ENCODE assay signal across 18 cellular contexts in the genomic region with DNA sequence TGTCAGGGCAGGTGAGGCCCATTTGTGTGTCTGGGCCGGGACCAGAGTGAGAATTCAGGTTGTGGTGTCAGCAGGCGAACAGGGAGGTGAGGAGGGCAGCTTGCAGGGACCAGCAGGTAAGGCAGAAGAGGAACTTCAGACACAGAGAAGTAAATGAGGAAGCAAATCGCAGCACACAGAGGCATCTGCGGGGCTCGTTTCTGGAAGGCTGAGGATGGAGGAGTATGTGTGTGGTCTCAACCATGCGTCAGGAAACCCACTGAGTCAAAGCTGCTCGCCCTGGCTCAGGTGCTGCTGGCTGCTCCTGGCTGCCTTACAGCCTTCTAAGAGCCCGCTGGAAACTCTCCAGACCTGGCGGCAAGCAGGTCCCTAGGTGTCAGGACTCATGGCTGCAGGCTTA.
"Had no signal": no experiment of that assay in that cellular context is flagged by ENCODE, and none has a peak within 500 bp of the region (broad histone marks: within the 10 kb centered on the region; RNA-seq: fewer than 3 reads in every experiment).

No MANE protein-coding gene starts in this region.

- ATAC-seq: activated naive CD4-positive, alpha-beta T cell treated with anti-CD3 and anti-CD28 coated beads, Interleukin-2, amount 50 U/mL, for 72 hours; effector memory CD8-positive, alpha-beta T cell; natural killer cell treated with Interleukin-12 subunit alpha and Interleukin-12 subunit beta and Interleukin-15 and Interleukin-18, amount 100 ng/mL, for 72 hours had no signal

- H3K4me3 Mint-ChIP-seq: activated CD4-positive, alpha-beta memory T cell treated with anti-CD3 and anti-CD28 coated beads, Interleukin-2, amount 10 ng/mL, durations not matched to agents 7 days and 5 days; dendritic cell treated with granulocyte-macrophage colony-stimulating factor and Interleukin-4, amounts not matched to agents 40 ng/mL and 50 ng/mL, for 4 days; natural killer cell treated with Interleukin-12 subunit alpha and Interleukin-12 subunit beta and Interleukin-15 and Interleukin-18, amount 100 ng/mL, for 72 hours; stimulated activated naive CD8-positive, alpha-beta T cell treated with anti-CD3 and anti-CD28 coated beads, Interleukin-15, Interleukin-2, amounts not matched to agents 100 ng/mL and 50 ng/mL, for 24 hours had no signal

- H3K4me3 ChIP-seq: suprapubic skin, upper lobe of left lung had no signal

- H3K27ac ChIP-seq: epithelial cell of prostate, suprapubic skin, upper lobe of left lung had no signal

- H3K27ac Mint-ChIP-seq: activated CD4-positive, alpha-beta memory T cell treated with anti-CD3 and anti-CD28 coated beads, Interleukin-2, amount 10 ng/mL, durations not matched to agents 7 days and 5 days; dendritic cell treated with granulocyte-macrophage colony-stimulating factor and Interleukin-4, amounts not matched to agents 40 ng/mL and 50 ng/mL, for 4 days; stimulated activated naive CD8-positive, alpha-beta T cell treated with anti-CD3 and anti-CD28 coated beads, Interleukin-15, Interleukin-2, amounts not matched to agents 100 ng/mL and 50 ng/mL, for 24 hours had no signal

- H3K36me3 ChIP-seq: suprapubic skin, upper lobe of left lung had no signal

- H3K27me3 ChIP-seq: suprapubic skin, upper lobe of left lung had no signal

- H3K9me3 Mint-ChIP-seq: activated CD4-positive, alpha-beta memory T cell treated with anti-CD3 and anti-CD28 coated beads, Interleukin-2, amount 10 ng/mL, durations not matched to agents 7 days and 5 days; activated naive CD4-positive, alpha-beta T cell treated with anti-CD3 and anti-CD28 coated beads, Interleukin-2, amount 50 U/mL, for 72 hours; dendritic cell treated with granulocyte-macrophage colony-stimulating factor and Interleukin-4, amounts not matched to agents 40 ng/mL and 50 ng/mL, for 4 days; effector memory CD8-positive, alpha-beta T cell; natural killer cell treated with Interleukin-12 subunit alpha and Interleukin-12 subunit beta and Interleukin-15 and Interleukin-18, amount 100 ng/mL, for 72 hours; stimulated activated naive CD8-positive, alpha-beta T cell treated with anti-CD3 and anti-CD28 coated beads, Interleukin-15, Interleukin-2, amounts not matched to agents 100 ng/mL and 50 ng/mL, for 24 hours had no signal

- DNase-seq: activated CD4-positive, alpha-beta memory T cell treated with anti-CD3 and anti-CD28 coated beads, Interleukin-2, amount 10 ng/mL, durations not matched to agents 7 days and 5 days; activated CD4-positive, alpha-beta T cell treated with anti-CD3 and anti-CD28 coated beads for 4 hours; activated effector memory CD4-positive, alpha-beta T cell treated with anti-CD3 and anti-CD28 coated beads, Interleukin-2, amount 50 U/mL, for 16 hours; activated T-cell treated with anti-CD3 and anti-CD28 coated beads, Interleukin-2, amount 50 U/mL, for 48 hours; effector memory CD8-positive, alpha-beta T cell; foreskin melanocyte; kidney glomerular epithelial cell; mesendoderm; occipital lobe; stimulated activated CD4-positive, alpha-beta T cell treated with anti-CD3 and anti-CD28 coated beads, Interleukin-15, amount 100 ng/mL, for 24 hours; stimulated activated CD4-positive, alpha-beta T cell treated with anti-CD3 and anti-CD28 coated beads, Interleukin-4, amount 100 ng/mL, for 1 hour had no signal

- H3K36me3 Mint-ChIP-seq: activated naive CD4-positive, alpha-beta T cell treated with anti-CD3 and anti-CD28 coated beads, Interleukin-2, amount 50 U/mL, for 72 hours; natural killer cell treated with Interleukin-12 subunit alpha and Interleukin-12 subunit beta and Interleukin-15 and Interleukin-18, amount 100 ng/mL, for 72 hours had no signal

- H3K9me3 ChIP-seq: suprapubic skin, upper lobe of left lung had no signal
